Comparison of ENCODE assay signal across 8 cellular contexts in genomic region chr1:21174230-21174629, GRCh38. TPM values are rescaled to one million over a fixed set of nuclear protein-coding genes. Genes with fewer than 3 reads are reported as not detected.
DNase-seq lines count a peak whose midpoint lies in the region; ATAC-seq, FAIRE-seq and TF ChIP-seq lines count a peak whose summit lies in the region.

No MANE protein-coding gene starts in this region.

- H3K9me3 ChIP-seq in astrocyte (ENCODE audit: insufficient read depth, low read depth, low read length) (no peaks in the 10 kb centered on the region), liver (ENCODE audit: control insufficient read depth in 4 of 4, low read length in 3 of 4) (no peaks in the 10 kb centered on the region), thoracic aorta (no peaks in the 10 kb centered on the region)

- CTCF ChIA-PET in activated CD8-positive, alpha-beta memory T cell treated with anti-CD3 and anti-CD28 coated beads, Interleukin-2, amount 10 ng/mL, durations not matched to agents 7 days and 5 days (lab: Charles Lee) = no interaction called here

- H3K36me3 Mint-ChIP-seq in activated CD8-positive, alpha-beta memory T cell treated with anti-CD3 and anti-CD28 coated beads, Interleukin-2, amount 10 ng/mL, durations not matched to agents 7 days and 5 days = peaks cover 32% of the 10 kb centered on the region
- peaks cover 6% of the 10 kb centered on the region for H3K36me3 Mint-ChIP-seq in astrocyte (ENCODE audit: low read depth, unreplicated experiment)

- no peak for TF ChIP-seq RAD21 in liver (IDR thresholded peaks at IDR 0.05)

- H3K4me3 Mint-ChIP-seq in activated CD8-positive, alpha-beta memory T cell treated with anti-CD3 and anti-CD28 coated beads, Interleukin-2, amount 10 ng/mL, durations not matched to agents 7 days and 5 days = peak overlapping the region; percentile 81
- H3K4me3 Mint-ChIP-seq in astrocyte (ENCODE audit: unreplicated experiment) = peak overlapping the region; percentile 89

- H3K36me3 ChIP-seq in astrocyte (ENCODE audit: insufficient read depth, low read length) = peaks cover 2% of the 10 kb centered on the region
- H3K36me3 ChIP-seq in liver (ENCODE audit: control insufficient read depth in 4 of 4, insufficient read depth in 3 of 4, low read depth in 1 of 4, low read length in 3 of 4) = peaks cover 0 to 1% (median 0%) of the 10 kb centered on the region in 4 donors
- peaks cover 3% of the 10 kb centered on the region for H3K36me3 ChIP-seq in thoracic aorta

- no peak for ATAC-seq in activated CD8-positive, alpha-beta memory T cell treated with anti-CD3 and anti-CD28 coated beads, Interleukin-2, amount 10 ng/mL, durations not matched to agents 7 days and 5 days
- ATAC-seq in thoracic aorta (ENCODE audit: insufficient number of reproducible peaks, low FRiP score, low read depth) = no peak

- no peaks in the 10 kb centered on the region for H3K9me3 Mint-ChIP-seq in activated CD8-positive, alpha-beta memory T cell treated with anti-CD3 and anti-CD28 coated beads, Interleukin-2, amount 10 ng/mL, durations not matched to agents 7 days and 5 days (ENCODE audit: low read depth)
- no peaks in the 10 kb centered on the region for H3K9me3 Mint-ChIP-seq in astrocyte (ENCODE audit: unreplicated experiment)

- peak overlapping the region; percentile 86 for H3K27ac Mint-ChIP-seq in activated CD8-positive, alpha-beta memory T cell treated with anti-CD3 and anti-CD28 coated beads, Interleukin-2, amount 10 ng/mL, durations not matched to agents 7 days and 5 days
- H3K27ac Mint-ChIP-seq in astrocyte (ENCODE audit: unreplicated experiment) = no peak overlapping the region

- FAIRE-seq in astrocyte (lab: Jason Lieb, UNC) = no peak

- H3K4me3 ChIP-seq in astrocyte (ENCODE audit: insufficient read depth, low read depth, low read length) = peak overlapping the region; percentile 89
- peak overlapping the region in 2 of 3 donors; percentile 69 to 90 for H3K4me3 ChIP-seq in liver (ENCODE audit: low read depth in 1 of 3, low read length in 3 of 3)
- peak overlapping the region; percentile 87 for H3K4me3 ChIP-seq in thoracic aorta

- no peak overlapping the region for H2AFZ ChIP-seq in astrocyte (ENCODE audit: low read depth, low read length)

- peaks cover 38% of the 10 kb centered on the region for H3K4me1 Mint-ChIP-seq in activated CD8-positive, alpha-beta memory T cell treated with anti-CD3 and anti-CD28 coated beads, Interleukin-2, amount 10 ng/mL, durations not matched to agents 7 days and 5 days
- H3K4me1 Mint-ChIP-seq in astrocyte (ENCODE audit: low read depth, unreplicated experiment) = peaks cover 9% of the 10 kb centered on the region

- H3K27ac ChIP-seq in astrocyte (ENCODE audit: low read depth, low read length) = peak overlapping the region; percentile 67
- H3K27ac ChIP-seq in liver (ENCODE audit: low read depth in 1 of 2, low read length in 2 of 2) = peak overlapping the region; percentile 90 to 96
- peak overlapping the region; percentile 43 to 87 for H3K27ac ChIP-seq in thoracic aorta

- peaks cover 4% of the 10 kb centered on the region for H3K4me1 ChIP-seq in astrocyte (ENCODE audit: insufficient read depth, low read length)
- H3K4me1 ChIP-seq in liver (ENCODE audit: control insufficient read depth in 4 of 4, insufficient read depth in 4 of 4, low read length in 3 of 4) = peaks cover 2 to 25% (median 12%) of the 10 kb centered on the region in 4 donors
- peaks cover 11 to 36% of the 10 kb centered on the region in 2 donors for H3K4me1 ChIP-seq in thoracic aorta (ENCODE audit: control insufficient read depth in 1 of 2, low read depth in 2 of 2)

- DNase-seq in activated CD8-positive, alpha-beta memory T cell treated with anti-CD3 and anti-CD28 coated beads, Interleukin-2, amount 10 ng/mL, durations not matched to agents 7 days and 5 days = no peak
- no peak for DNase-seq in activated CD8-positive, alpha-beta memory T cell treated with anti-CD3 and anti-CD28 coated beads, Interleukin-2, amount 50 U/mL, for 48 hours
- DNase-seq in astrocyte (ENCODE audit: low read depth) (no peak), thoracic aorta (ENCODE audit: low spot score) (no peak), NCI-H2196 treated with DMSO at 0.1 percent for 48 hours (lab: John Stamatoyannopoulos, UW; ENCODE audit: unreplicated experiment) (no peak), SHP77 treated with DMSO at 0.1 percent for 48 hours (lab: John Stamatoyannopoulos, UW) (no peak), EL (no peak)

- H3K9ac ChIP-seq in astrocyte (ENCODE audit: low read length) (peak overlapping the region; percentile 95), liver (ENCODE audit: low read depth in 1 of 2, low read length in 2 of 2) (peak overlapping the region; percentile 39 to 69)

- H3K4me2 ChIP-seq in astrocyte (ENCODE audit: low read length) = peak overlapping the region; percentile 87

- TF ChIP-seq CTCF in astrocyte (IDR thresholded peaks at IDR 0.05; ENCODE audit: insufficient read depth, low read depth, low read length) (no peak), liver (IDR thresholded peaks at IDR 0.05; ENCODE audit: low read depth, low read length, missing input control) (no peak), thoracic aorta (IDR thresholded peaks at IDR 0.05) (no peak)

- H3K79me2 ChIP-seq in astrocyte (ENCODE audit: insufficient read depth, low read length) = peaks cover 64% of the 10 kb centered on the region

- peaks cover 50% of the 10 kb centered on the region for H4K20me1 ChIP-seq in astrocyte (ENCODE audit: insufficient read depth, low read length)

- no peaks in the 10 kb centered on the region for H3K27me3 Mint-ChIP-seq in activated CD8-positive, alpha-beta memory T cell treated with anti-CD3 and anti-CD28 coated beads, Interleukin-2, amount 10 ng/mL, durations not matched to agents 7 days and 5 days
- no peaks in the 10 kb centered on the region for H3K27me3 Mint-ChIP-seq in astrocyte (ENCODE audit: low read depth, unreplicated experiment)

- no peaks in the 10 kb centered on the region for H3K27me3 ChIP-seq in astrocyte (ENCODE audit: insufficient read depth, low read length)
- H3K27me3 ChIP-seq in liver (ENCODE audit: control insufficient read depth in 4 of 4, insufficient read depth in 4 of 4, low read length in 3 of 4) = no peaks in the 10 kb centered on the region
- no peaks in the 10 kb centered on the region for H3K27me3 ChIP-seq in thoracic aorta (replicated peaks; ENCODE audit: insufficient read depth)

- WGBS in liver = 50% methylated on average over 2 of the region's 2 CpGs

TF ChIP-seq in liver, 16 proteins besides CTCF, POLR2A, EP300 and RAD21:
- TF ChIP-seq REST (IDR thresholded peaks at IDR 0.05) = no peak
- no peak for TF ChIP-seq YY1 (IDR thresholded peaks at IDR 0.05)
- no peak for TF ChIP-seq FOXA2 (IDR thresholded peaks at IDR 0.05)
- TF ChIP-seq GABPA (IDR thresholded peaks at IDR 0.05 in 1 of 2, conservative IDR thresholded peaks at IDR 0.05 in 1 of 2) = no peak
- TF ChIP-seq NR2F2 (IDR thresholded peaks at IDR 0.05) = no peak
- TF ChIP-seq TAF1 (conservative IDR thresholded peaks at IDR 0.05) = no peak
- no peak for TF ChIP-seq MAX (IDR thresholded peaks at IDR 0.05)

RNA-seq across cellular contexts. Expression of gene EIF4G3, which starts 2.5 kb away (rescaled TPM):
- total RNA-seq in activated CD8-positive, alpha-beta memory T cell treated with anti-CD3 and anti-CD28 coated beads, Interleukin-2, amount 10 ng/mL, durations not matched to agents 7 days and 5 days = 10 to 100 TPM; 56.7 to 64.3 TPM
- total RNA-seq in astrocyte (76.1 and 80.7 TPM in 2 replicates), liver (10 to 100 TPM; 12.5 to 22.8 TPM), thoracic aorta (10 to 100 TPM; 43.1 to 54.0 TPM)
- polyA plus RNA-seq in liver = 10 to 100 TPM in 1 of 2 donors, 1 to 10 TPM in 1; 7.6 to 11.0 TPM
